Comparison of ENCODE assay signal across 21 cellular contexts in the genomic region with DNA sequence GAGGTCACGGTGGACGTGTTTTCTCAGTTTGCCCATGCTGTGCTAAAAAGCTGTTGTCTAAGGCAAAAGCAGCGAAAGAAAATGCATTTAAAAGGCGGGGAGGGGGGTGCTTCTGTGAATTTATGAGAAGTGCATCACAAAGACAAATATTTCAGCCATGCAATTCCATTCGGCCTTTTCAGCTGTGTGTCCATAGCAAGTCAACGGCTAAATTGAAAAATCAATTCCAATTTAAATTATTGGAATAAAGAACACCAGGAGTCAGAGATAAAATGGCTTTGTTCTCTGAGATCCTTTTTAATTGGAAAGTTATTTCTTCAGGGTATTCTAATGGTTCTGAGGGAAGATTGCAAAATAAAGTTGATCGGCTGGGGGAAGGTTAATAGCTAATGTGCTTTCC.
"Had no signal": no experiment of that assay in that cellular context is flagged by ENCODE, and none has a peak within 500 bp of the region (broad histone marks: within the 10 kb centered on the region; RNA-seq: fewer than 3 reads in every experiment).

No MANE protein-coding gene starts in this region.

- H3K27ac ChIP-seq: coronary artery, esophagus muscularis mucosa, gastrocnemius medialis, sigmoid colon, thoracic aorta, upper lobe of left lung had no signal

- H3K9me3 Mint-ChIP-seq: activated B cell treated with CpG ODN at 0.5 μM for 24 hours; activated T-cell treated with anti-CD3 and anti-CD28 coated beads, Interleukin-2, amount 50 U/mL, for 4 hours had no signal

- H3K27ac Mint-ChIP-seq: activated B cell treated with CpG ODN at 0.5 μM for 24 hours; activated CD4-positive, alpha-beta T cell treated with anti-CD3 and anti-CD28 coated beads for 36 hours; natural killer cell treated with Interleukin-12 subunit alpha and Interleukin-12 subunit beta and Interleukin-15 and Interleukin-18, amount 100 ng/mL, for 72 hours; T-helper 17 cell had no signal

- H3K36me3 ChIP-seq: esophagus muscularis mucosa, gastrocnemius medialis, sigmoid colon, thoracic aorta, upper lobe of left lung had no signal

- H3K4me1 ChIP-seq: esophagus muscularis mucosa, gastrocnemius medialis, sigmoid colon had no signal

- H3K4me3 Mint-ChIP-seq: activated B cell treated with CpG ODN at 0.5 μM for 24 hours; activated CD4-positive, alpha-beta T cell treated with anti-CD3 and anti-CD28 coated beads for 36 hours; activated T-cell treated with anti-CD3 and anti-CD28 coated beads, Interleukin-2, amount 50 U/mL, for 4 hours; natural killer cell treated with Interleukin-12 subunit alpha and Interleukin-12 subunit beta and Interleukin-15 and Interleukin-18, amount 100 ng/mL, for 72 hours; T-helper 17 cell had no signal

- DNase-seq: activated B cell treated with CpG ODN at 0.5 μM for 24 hours; activated CD4-positive, alpha-beta T cell treated with anti-CD3 and anti-CD28 coated beads for 36 hours; activated CD4-positive, alpha-beta T cell treated with anti-CD3 and anti-CD28 coated beads, Interleukin-2, amount 50 U/mL, for 4 hours; activated CD8-positive, alpha-beta memory T cell treated with anti-CD3 and anti-CD28 coated beads, Interleukin-2, amount 50 U/mL, for 48 hours; activated naive CD4-positive, alpha-beta T cell treated with Interleukin-2 at 50 U/mL for 16 hours; activated T-cell treated with anti-CD3 and anti-CD28 coated beads, Interleukin-2, amount 50 U/mL, for 4 hours; amygdala; cerebellar nuclear complex; gastrocnemius medialis; hypothalamus; midbrain; sigmoid colon; stimulated activated CD4-positive, alpha-beta T cell treated with anti-CD3 and anti-CD28 coated beads, Interleukin-15, amount 100 ng/mL, for 24 hours; stimulated activated naive CD4-positive, alpha-beta T cell treated with Interleukin-2 at 50 U/mL for 16 hours; T-helper 17 cell; upper lobe of left lung had no signal

- H3K27me3 Mint-ChIP-seq: activated B cell treated with CpG ODN at 0.5 μM for 24 hours; activated CD4-positive, alpha-beta T cell treated with anti-CD3 and anti-CD28 coated beads for 36 hours; natural killer cell treated with Interleukin-12 subunit alpha and Interleukin-12 subunit beta and Interleukin-15 and Interleukin-18, amount 100 ng/mL, for 72 hours; T-helper 17 cell had no signal

- H3K4me1 Mint-ChIP-seq: activated B cell treated with CpG ODN at 0.5 μM for 24 hours; activated CD4-positive, alpha-beta T cell treated with anti-CD3 and anti-CD28 coated beads for 36 hours; T-helper 17 cell had no signal

- H3K4me3 ChIP-seq: coronary artery, esophagus muscularis mucosa, gastrocnemius medialis, sigmoid colon, smooth muscle cell, thoracic aorta, upper lobe of left lung had no signal

- H3K27me3 ChIP-seq: esophagus muscularis mucosa, gastrocnemius medialis, sigmoid colon, upper lobe of left lung had no signal

- H3K9me3 ChIP-seq: esophagus muscularis mucosa, gastrocnemius medialis, sigmoid colon, thoracic aorta, upper lobe of left lung had no signal

- H3K36me3 Mint-ChIP-seq: natural killer cell treated with Interleukin-12 subunit alpha and Interleukin-12 subunit beta and Interleukin-15 and Interleukin-18, amount 100 ng/mL, for 72 hours had no signal
